In genomic region chr18:34114996-34115395, GRCh38 we compare ENCODE assay signal across 1 cellular context.
TF ChIP-seq lines count a peak whose summit lies in the region.

No MANE protein-coding gene starts in this region.

TF ChIP-seq in HepG2, 621 proteins besides CTCF, POLR2A, EP300 and RAD21 (continued from another document):
- TF ChIP-seq ZBTB40 (IDR thresholded peaks at IDR 0.05) (no peak), ZBTB40 (CRISPR knock-in tag; IDR thresholded peaks at IDR 0.05) (no peak), ARNTL (CRISPR knock-in tag; IDR thresholded peaks at IDR 0.05) (no peak), USF2 (IDR thresholded peaks at IDR 0.05; ENCODE audit: low read depth, low read length) (no peak), USF2 (CRISPR knock-in tag; IDR thresholded peaks at IDR 0.05; ENCODE audit: borderline replicate concordance) (no peak), ZNF576 (CRISPR knock-in tag; IDR thresholded peaks at IDR 0.05) (no peak), PRDM15 (CRISPR knock-in tag; IDR thresholded peaks at IDR 0.05) (no peak), PLRG1 (conservative IDR thresholded peaks at IDR 0.05) (no peak), ZNF609 (CRISPR knock-in tag; IDR thresholded peaks at IDR 0.05; ENCODE audit: borderline replicate concordance) (no peak), REPIN1 (CRISPR knock-in tag; IDR thresholded peaks at IDR 0.05; ENCODE audit: borderline replicate concordance, low read depth) (no peak), ZBTB44 (CRISPR knock-in tag; IDR thresholded peaks at IDR 0.05) (no peak), JUND (CRISPR knock-in tag; IDR thresholded peaks at IDR 0.05) (no peak), NFATC3 (CRISPR knock-in tag; IDR thresholded peaks at IDR 0.05) (no peak), HNF4A (CRISPR knock-in tag; IDR thresholded peaks at IDR 0.05) (no peak), MAFG (CRISPR knock-in tag; IDR thresholded peaks at IDR 0.05) (no peak), ZBTB7B (CRISPR knock-in tag; IDR thresholded peaks at IDR 0.05) (no peak), ZNF343 (CRISPR knock-in tag; IDR thresholded peaks at IDR 0.05) (no peak), SOX5 (CRISPR knock-in tag; IDR thresholded peaks at IDR 0.05; ENCODE audit: borderline replicate concordance) (no peak), RBM22 (optimal IDR thresholded peaks at IDR 0.05; ENCODE audit: low read length) (no peak)
